Comparison of ENCODE assay signal across 1 cellular context in genomic region chr14:68979722-68980552, GRCh38.
TF ChIP-seq lines count a peak whose summit lies in the region.

No MANE protein-coding gene starts in this region.

TF ChIP-seq in HepG2, 621 proteins besides CTCF, POLR2A, EP300 and RAD21 (continued from another document and continues in another):
- TF ChIP-seq E2F5 (CRISPR knock-in tag; conservative IDR thresholded peaks at IDR 0.05) (0 out of 2 replicates have a peak, but pooled peaks have one; percentile 22), PAXIP1 (CRISPR knock-in tag; conservative IDR thresholded peaks at IDR 0.05) (no peak), BCL3 (CRISPR knock-in tag; IDR thresholded peaks at IDR 0.05) (peak; percentile 22; the same call in 1 of the 2 replicates), ZNF879 (CRISPR knock-in tag; IDR thresholded peaks at IDR 0.05) (no peak), USF2 (IDR thresholded peaks at IDR 0.05; ENCODE audit: low read depth, low read length) (no peak), USF2 (CRISPR knock-in tag; IDR thresholded peaks at IDR 0.05; ENCODE audit: borderline replicate concordance) (peak; percentile 2; the same call in 1 of the 2 replicates), ZNF24 (IDR thresholded peaks at IDR 0.05) (no peak), ZNF547 (CRISPR knock-in tag; IDR thresholded peaks at IDR 0.05) (peak; percentile 36; the same call in 1 of the 2 replicates), TFDP1 (CRISPR knock-in tag; IDR thresholded peaks at IDR 0.05; ENCODE audit: borderline replicate concordance) (peak; percentile 62; the same call in 1 of the 2 replicates), ZNF691 (CRISPR knock-in tag; IDR thresholded peaks at IDR 0.05; ENCODE audit: borderline replicate concordance, low read depth) (peak; percentile 50; the same call in 1 of the 2 replicates), YEATS4 (CRISPR knock-in tag; IDR thresholded peaks at IDR 0.05; ENCODE audit: borderline replicate concordance) (no peak), ZNF678 (CRISPR knock-in tag; IDR thresholded peaks at IDR 0.05) (no peak), ZNF687 (CRISPR knock-in tag; IDR thresholded peaks at IDR 0.05) (peak; percentile 21), ZFP82 (CRISPR knock-in tag; IDR thresholded peaks at IDR 0.05; ENCODE audit: borderline replicate concordance) (no peak), MXD3 (CRISPR knock-in tag; IDR thresholded peaks at IDR 0.05) (no peak), FOXM1 (CRISPR knock-in tag; IDR thresholded peaks at IDR 0.05) (no peak), STAT5B (CRISPR knock-in tag; IDR thresholded peaks at IDR 0.05) (no peak), BHLHE40 (IDR thresholded peaks at IDR 0.05; ENCODE audit: low read length) (no peak), MED1 (CRISPR knock-in tag; IDR thresholded peaks at IDR 0.05) (no peak), KDM2A (CRISPR knock-in tag; IDR thresholded peaks at IDR 0.05; ENCODE audit: borderline replicate concordance, low read depth) (peak; percentile 2; the same call in 1 of the 2 replicates), UBTF (CRISPR knock-in tag; IDR thresholded peaks at IDR 0.05) (0 out of 2 replicates have a peak, but pooled peaks have one; percentile 7), CREB3 (CRISPR knock-in tag; IDR thresholded peaks at IDR 0.05) (no peak), ZNF776 (CRISPR knock-in tag; IDR thresholded peaks at IDR 0.05) (no peak), PHB2 (IDR thresholded peaks at IDR 0.05; ENCODE audit: partially characterized antibody) (no peak), HNF1B (CRISPR knock-in tag; IDR thresholded peaks at IDR 0.05) (0 out of 2 replicates have a peak, but pooled peaks have one; percentile 20), NFATC3 (CRISPR knock-in tag; IDR thresholded peaks at IDR 0.05) (0 out of 2 replicates have a peak, but pooled peaks have one; percentile 24), ZNF253 (CRISPR knock-in tag; IDR thresholded peaks at IDR 0.05; ENCODE audit: borderline replicate concordance) (peak; percentile 28; the same call in 1 of the 2 replicates), ARNT2 (CRISPR knock-in tag; IDR thresholded peaks at IDR 0.05; ENCODE audit: low read depth) (0 out of 2 replicates have a peak, but pooled peaks have one; percentile 9), REXO4 (CRISPR knock-in tag; IDR thresholded peaks at IDR 0.05; ENCODE audit: borderline replicate concordance) (no peak), ZNF878 (CRISPR knock-in tag; IDR thresholded peaks at IDR 0.05) (no peak), MXD1 (CRISPR knock-in tag; IDR thresholded peaks at IDR 0.05) (0 out of 2 replicates have a peak, but pooled peaks have one; percentile 31), PHF8 (CRISPR knock-in tag; IDR thresholded peaks at IDR 0.05) (no peak), HDAC1 (CRISPR knock-in tag; IDR thresholded peaks at IDR 0.05) (peak; percentile 3; the same call in 1 of the 2 replicates), ZBTB21 (CRISPR knock-in tag; IDR thresholded peaks at IDR 0.05) (no peak), IRF2 (CRISPR knock-in tag; IDR thresholded peaks at IDR 0.05) (0 out of 2 replicates have a peak, but pooled peaks have one; percentile 2)
